ENCODE assay signal across 1 cellular context in the genomic region with DNA sequence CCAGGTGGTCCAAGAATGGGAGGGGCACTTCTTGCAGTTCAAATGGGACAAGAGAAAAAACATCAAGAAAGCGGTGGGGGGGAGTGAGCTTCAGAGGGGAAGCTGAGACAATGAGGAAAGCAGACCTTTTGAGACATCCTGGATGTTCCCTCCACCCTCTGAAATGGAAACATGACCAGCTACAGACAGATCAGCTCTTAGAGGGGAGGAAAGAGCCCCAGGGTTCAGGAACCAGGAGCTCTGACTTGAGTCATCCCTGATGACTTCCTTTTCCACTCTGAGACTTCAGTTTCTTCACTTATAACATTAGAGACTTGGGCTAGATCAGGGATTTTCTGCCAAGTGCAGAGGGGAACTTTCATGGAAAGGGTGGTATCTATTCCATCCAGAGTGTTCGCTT.
TF ChIP-seq lines count a peak whose summit lies in the region.

No MANE protein-coding gene starts in this region.

TF ChIP-seq in IMR-90, 13 proteins besides CTCF, POLR2A, EP300 and RAD21:
- TF ChIP-seq SMC3 (IDR thresholded peaks at IDR 0.05; ENCODE audit: low read depth, low read length) = peak; percentile 9; the same call in 1 of the 2 replicates
- TF ChIP-seq, protein P1, sequence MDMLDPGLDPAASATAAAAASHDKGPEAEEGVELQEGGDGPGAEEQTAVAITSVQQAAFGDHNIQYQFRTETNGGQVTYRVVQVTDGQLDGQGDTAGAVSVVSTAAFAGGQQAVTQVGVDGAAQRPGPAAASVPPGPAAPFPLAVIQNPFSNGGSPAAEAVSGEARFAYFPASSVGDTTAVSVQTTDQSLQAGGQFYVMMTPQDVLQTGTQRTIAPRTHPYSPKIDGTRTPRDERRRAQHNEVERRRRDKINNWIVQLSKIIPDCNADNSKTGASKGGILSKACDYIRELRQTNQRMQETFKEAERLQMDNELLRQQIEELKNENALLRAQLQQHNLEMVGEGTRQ (IDR thresholded peaks at IDR 0.05; ENCODE audit: low read depth, low read length) = no peak
